In genomic region chr2:21291281-21291825, GRCh38 we compare ENCODE assay signal across 22 cellular contexts.
"Had no signal": no experiment of that assay in that cellular context is flagged by ENCODE, and none has a peak within 500 bp of the region (broad histone marks: within the 10 kb centered on the region; RNA-seq: fewer than 3 reads in every experiment).

No MANE protein-coding gene starts in this region.

- H3K9ac ChIP-seq: KMS-11 had no signal

- DNase-seq: activated B cell treated with CpG ODN at 0.5 μM for 24 hours; activated CD4-positive, alpha-beta T cell treated with anti-CD3 and anti-CD28 coated beads for 1 hour; activated CD4-positive, alpha-beta T cell treated with anti-CD3 and anti-CD28 coated beads, Interleukin-2, amount 10 ng/mL, durations not matched to agents 24 days and 14 days; activated CD4-positive, alpha-beta T cell treated with anti-CD3 and anti-CD28 coated beads, Interleukin-2, amount 50 U/mL, for 48 hours; activated CD8-positive, alpha-beta memory T cell treated with anti-CD3 and anti-CD28 coated beads, Interleukin-2, amount 10 ng/mL, durations not matched to agents 7 days and 5 days; activated effector memory CD4-positive, alpha-beta T cell treated with Interleukin-2 at 50 U/mL for 16 hours; activated naive CD4-positive, alpha-beta T cell; activated T-cell treated with anti-CD3 and anti-CD28 coated beads, Interleukin-2, amount 50 U/mL, for 24 hours; aorta; caudate nucleus; NCI-H1105; NCI-H1436; NCI-H1694 treated with DMSO at 0.1 percent for 48 hours; NCI-H2029 treated with DMSO at 0.1 percent for 48 hours; NCI-H510A treated with DMSO at 0.1 percent for 48 hours; SIG-M5; T-cell; T-helper 2 cell; T1000 had no signal

- ATAC-seq: activated CD8-positive, alpha-beta memory T cell treated with anti-CD3 and anti-CD28 coated beads, Interleukin-2, amount 10 ng/mL, durations not matched to agents 7 days and 5 days; T-cell had no signal

- H3K4me3 ChIP-seq: breast epithelium, SK-N-MC had no signal

- H3K9me3 ChIP-seq: breast epithelium had no signal

- H3K36me3 ChIP-seq: breast epithelium had no signal

- H3K4me1 ChIP-seq: breast epithelium had no signal

- H3K27ac ChIP-seq: breast epithelium, KMS-11, SK-N-MC had no signal

- H3K4me2 ChIP-seq: KMS-11 had no signal

- H3K27me3 ChIP-seq: breast epithelium had no signal
